In the genomic region with DNA sequence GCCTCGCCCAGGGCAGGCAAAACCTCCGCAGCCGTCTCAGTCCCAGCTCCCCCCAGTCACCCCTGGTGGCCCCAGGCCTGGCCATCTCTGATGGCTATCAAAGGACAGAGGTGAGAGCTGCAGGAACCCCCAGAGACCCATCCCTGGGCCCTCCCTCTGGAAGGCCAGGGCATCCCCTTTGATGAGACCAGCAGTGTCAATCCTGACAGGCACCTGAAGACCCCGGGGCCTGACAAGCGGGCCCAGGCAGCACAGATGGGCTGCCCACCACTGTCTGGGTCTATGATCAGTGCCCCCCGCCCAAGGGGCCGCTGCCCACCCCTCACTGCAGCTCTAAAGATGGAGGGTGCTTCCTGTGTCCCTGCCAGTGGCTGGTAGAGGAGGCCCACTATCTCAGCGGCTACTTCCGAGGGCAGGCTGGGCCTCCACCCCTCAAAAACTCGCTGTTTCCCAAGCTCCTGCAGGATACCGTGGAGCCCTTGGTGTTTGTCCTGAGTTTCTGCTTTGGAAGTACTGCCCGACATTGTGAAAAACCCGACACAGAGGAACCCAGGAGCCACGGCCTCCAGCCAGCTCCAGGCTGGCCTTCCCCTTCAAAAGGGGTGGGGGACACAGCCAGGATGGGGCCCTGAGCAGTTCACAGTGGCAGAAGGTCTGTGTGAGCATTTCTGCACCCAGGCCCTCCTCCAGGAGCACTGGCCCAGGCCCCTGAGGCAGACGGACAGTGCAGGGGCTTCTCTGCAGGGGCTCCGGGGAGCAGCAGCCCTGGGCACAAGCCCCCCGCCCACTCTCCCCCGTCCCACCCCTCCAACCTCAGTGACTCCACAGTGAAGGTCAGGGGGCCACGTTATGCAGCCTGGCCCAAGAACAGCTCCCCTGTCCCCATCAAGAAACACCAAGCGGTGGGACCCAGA, we compare ENCODE assay signal across 25 cellular contexts.
"Had no signal": no experiment of that assay in that cellular context is flagged by ENCODE, and none has a peak within 500 bp of the region (broad histone marks: within the 10 kb centered on the region; RNA-seq: fewer than 3 reads in every experiment).

No MANE protein-coding gene starts in this region.

- H3K4me3 Mint-ChIP-seq: activated B cell treated with CpG ODN at 0.5 μM for 24 hours; activated CD8-positive, alpha-beta T cell treated with anti-CD3 and anti-CD28 coated beads, Interleukin-2, amount 10 ng/mL, durations not matched to agents 7 days and 5 days; activated naive CD4-positive, alpha-beta T cell treated with anti-CD3 and anti-CD28 coated beads for 36 hours; activated naive CD8-positive, alpha-beta T cell treated with anti-CD3 and anti-CD28 coated beads, Interleukin-2, amount 10 ng/mL, durations not matched to agents 7 days and 5 days; activated T-helper 1 cell treated with anti-CD3 and anti-CD28 coated beads, Interleukin-12 subunit alpha, Interleukin-12 subunit beta, Interleukin-2, Interleukin-4 antibody, amounts not matched to agents 30 ng/mL and 10 ng/mL and 1 ng/mL, durations not matched to agents 14 hours and 24 hours and 36 hours; mesothelial cell of epicardium; T-helper 2 cell treated with Interferon-gamma antibody and Interleukin-4, amounts not matched to agents 5 μg/mL and 100 μg/mL, for 36 hours had no signal

- H3K27me3 ChIP-seq: pancreas, testis, transverse colon had no signal

- H3K4me2 ChIP-seq: smooth muscle cell had no signal

- H3K9me3 ChIP-seq: pancreas, testis had no signal

- H3K27ac ChIP-seq: esophagus muscularis mucosa, foreskin keratinocyte, heart left ventricle, pancreas, psoas muscle, testis, transverse colon had no signal

- DNase-seq: activated B cell treated with CpG ODN at 0.5 μM for 24 hours; activated CD4-positive, alpha-beta T cell treated with anti-CD3 and anti-CD28 coated beads, Interleukin-2, amount 50 U/mL, for 1 hour; activated CD8-positive, alpha-beta T cell treated with anti-CD3 and anti-CD28 coated beads, Interleukin-2, amount 10 ng/mL, durations not matched to agents 7 days and 5 days; activated effector memory CD4-positive, alpha-beta T cell treated with anti-CD3 and anti-CD28 coated beads, Interleukin-2, amount 50 U/mL, for 16 hours; activated naive CD4-positive, alpha-beta T cell treated with anti-CD3 and anti-CD28 coated beads for 36 hours; activated naive CD8-positive, alpha-beta T cell treated with anti-CD3 and anti-CD28 coated beads, Interleukin-2, amount 10 ng/mL, durations not matched to agents 7 days and 5 days; dermis blood vessel endothelial cell; effector CD4-positive, alpha-beta T cell; foreskin keratinocyte; hypothalamus; naive B cell; nephron progenitor cell; stimulated activated CD4-positive, alpha-beta T cell treated with anti-CD3 and anti-CD28 coated beads, Interleukin-15, amount 100 ng/mL, for 24 hours; stimulated activated naive CD8-positive, alpha-beta T cell treated with anti-CD3 and anti-CD28 coated beads, Interleukin-15, Interleukin-2, amounts not matched to agents 100 U/mL and 50 U/mL, for 24 hours; testis; transverse colon had no signal

- H3K4me3 ChIP-seq: esophagus muscularis mucosa, heart left ventricle, pancreas, psoas muscle, smooth muscle cell, testis, transverse colon had no signal

- ATAC-seq: activated CD8-positive, alpha-beta T cell treated with anti-CD3 and anti-CD28 coated beads, Interleukin-2, amount 10 ng/mL, durations not matched to agents 7 days and 5 days; heart left ventricle; pancreas; psoas muscle; stimulated activated naive CD8-positive, alpha-beta T cell treated with anti-CD3 and anti-CD28 coated beads, Interleukin-15, Interleukin-2, amounts not matched to agents 100 U/mL and 50 U/mL, for 24 hours had no signal

- H3K4me1 Mint-ChIP-seq: activated B cell treated with CpG ODN at 0.5 μM for 24 hours; activated naive CD8-positive, alpha-beta T cell treated with anti-CD3 and anti-CD28 coated beads, Interleukin-2, amount 10 ng/mL, durations not matched to agents 7 days and 5 days; mesothelial cell of epicardium; naive B cell had no signal

- H3K4me1 ChIP-seq: foreskin keratinocyte, pancreas, psoas muscle, testis, transverse colon had no signal

- H3K36me3 Mint-ChIP-seq: activated naive CD8-positive, alpha-beta T cell treated with anti-CD3 and anti-CD28 coated beads, Interleukin-2, amount 10 ng/mL, durations not matched to agents 7 days and 5 days had no signal

- H3K27me3 Mint-ChIP-seq: activated B cell treated with CpG ODN at 0.5 μM for 24 hours; activated naive CD8-positive, alpha-beta T cell treated with anti-CD3 and anti-CD28 coated beads, Interleukin-2, amount 10 ng/mL, durations not matched to agents 7 days and 5 days; naive B cell had no signal

- H3K36me3 ChIP-seq: esophagus muscularis mucosa, heart left ventricle, pancreas, transverse colon had no signal

- FAIRE-seq: pancreas, urothelium cell line had no signal

- H3K27ac Mint-ChIP-seq: activated B cell treated with CpG ODN at 0.5 μM for 24 hours; activated CD8-positive, alpha-beta T cell treated with anti-CD3 and anti-CD28 coated beads, Interleukin-2, amount 10 ng/mL, durations not matched to agents 7 days and 5 days; activated naive CD4-positive, alpha-beta T cell treated with anti-CD3 and anti-CD28 coated beads for 36 hours; activated naive CD8-positive, alpha-beta T cell treated with anti-CD3 and anti-CD28 coated beads, Interleukin-2, amount 10 ng/mL, durations not matched to agents 7 days and 5 days; activated T-helper 1 cell treated with anti-CD3 and anti-CD28 coated beads, Interleukin-12 subunit alpha, Interleukin-12 subunit beta, Interleukin-2, Interleukin-4 antibody, amounts not matched to agents 30 ng/mL and 10 ng/mL and 1 ng/mL, durations not matched to agents 14 hours and 24 hours and 36 hours; mesothelial cell of epicardium; nephron progenitor cell; T-helper 2 cell treated with Interferon-gamma antibody and Interleukin-4, amounts not matched to agents 5 μg/mL and 100 μg/mL, for 36 hours had no signal
